ENCODE assay signal across 1 cellular context in genomic region chr3:40191850-40192448, GRCh38.
TF ChIP-seq lines count a peak whose summit lies in the region.

No MANE protein-coding gene starts in this region.

TF ChIP-seq in K562, 482 proteins besides CTCF, POLR2A, EP300 and RAD21 (continued from another document and continues in another):
- TF ChIP-seq ZBTB40 (IDR thresholded peaks at IDR 0.05) (no peak), ZBTB40 (CRISPR knock-in tag; IDR thresholded peaks at IDR 0.05) (no peak), MAX (CRISPR knock-in tag; IDR thresholded peaks at IDR 0.05) (no peak), ZNF75A (CRISPR knock-in tag; IDR thresholded peaks at IDR 0.05) (no peak), NBN (IDR thresholded peaks at IDR 0.05; ENCODE audit: low read depth) (no peak), HNRNPLL (IDR thresholded peaks at IDR 0.05; ENCODE audit: low read depth, low read length, poor library complexity, severe bottlenecking) (no peak), E2F1 (CRISPR knock-in tag; IDR thresholded peaks at IDR 0.05) (no peak), GTF2F1 (IDR thresholded peaks at IDR 0.05; ENCODE audit: low read depth, low read length) (no peak), TCF7 (IDR thresholded peaks at IDR 0.05; ENCODE audit: borderline replicate concordance) (no peak), CREB3L1 (IDR thresholded peaks at IDR 0.05; ENCODE audit: borderline replicate concordance, low read depth) (no peak), KLF16 (IDR thresholded peaks at IDR 0.05) (peak; percentile 43; the same call in 1 of the 2 replicates), EZH2 (IDR thresholded peaks at IDR 0.05; ENCODE audit: borderline replicate concordance, low read depth, low read length) (no peak), XRCC4 (IDR thresholded peaks at IDR 0.05; ENCODE audit: extremely low read depth, insufficient read depth, insufficient read length) (no peak), JUND (IDR thresholded peaks at IDR 0.05; ENCODE audit: borderline replicate concordance, low read depth, low read length) (peak; percentile 33; the same call in 1 of the 2 replicates), JUND (tag; IDR thresholded peaks at IDR 0.05; ENCODE audit: borderline replicate concordance, low read depth, low read length) (no peak), ZNF282 (CRISPR knock-in tag; IDR thresholded peaks at IDR 0.05) (no peak), KLF1 (tag; IDR thresholded peaks at IDR 0.05) (no peak), FOXK1 (CRISPR knock-in tag; IDR thresholded peaks at IDR 0.05; ENCODE audit: borderline replicate concordance) (no peak), PRDM10 (IDR thresholded peaks at IDR 0.05; ENCODE audit: partially characterized antibody) (no peak), PCBP1 (IDR thresholded peaks at IDR 0.05; ENCODE audit: low read depth, low read length, poor library complexity, severe bottlenecking) (no peak), ZNF318 (IDR thresholded peaks at IDR 0.05; ENCODE audit: borderline replicate concordance in 1 of 2, low read depth in 1 of 2) (no peak), GATAD2A (IDR thresholded peaks at IDR 0.05) (no peak), PHF21A (IDR thresholded peaks at IDR 0.05; ENCODE audit: borderline replicate concordance, low read depth) (no peak), TFE3 (CRISPR knock-in tag; IDR thresholded peaks at IDR 0.05) (no peak), RCOR1 (IDR thresholded peaks at IDR 0.05; ENCODE audit: borderline replicate concordance in 1 of 2, low read depth in 2 of 2, low read length in 2 of 2) (no peak), CEBPG (CRISPR knock-in tag; IDR thresholded peaks at IDR 0.05) (no peak), CEBPG (tag; conservative IDR thresholded peaks at IDR 0.05 in 1 of 2, IDR thresholded peaks at IDR 0.05 in 1 of 2) (no peak), KDM4B (IDR thresholded peaks at IDR 0.05; ENCODE audit: borderline replicate concordance in 2 of 2, low read depth in 1 of 2) (no peak), SIN3A (IDR thresholded peaks at IDR 0.05; ENCODE audit: borderline replicate concordance in 2 of 2, control insufficient read depth in 1 of 2, low read depth in 2 of 2, low read length in 2 of 2) (no peak), FOS (IDR thresholded peaks at IDR 0.05; ENCODE audit: extremely low read depth, insufficient read length) (no peak)
